Comparison of ENCODE assay signal across 11 cellular contexts in the genomic region with DNA sequence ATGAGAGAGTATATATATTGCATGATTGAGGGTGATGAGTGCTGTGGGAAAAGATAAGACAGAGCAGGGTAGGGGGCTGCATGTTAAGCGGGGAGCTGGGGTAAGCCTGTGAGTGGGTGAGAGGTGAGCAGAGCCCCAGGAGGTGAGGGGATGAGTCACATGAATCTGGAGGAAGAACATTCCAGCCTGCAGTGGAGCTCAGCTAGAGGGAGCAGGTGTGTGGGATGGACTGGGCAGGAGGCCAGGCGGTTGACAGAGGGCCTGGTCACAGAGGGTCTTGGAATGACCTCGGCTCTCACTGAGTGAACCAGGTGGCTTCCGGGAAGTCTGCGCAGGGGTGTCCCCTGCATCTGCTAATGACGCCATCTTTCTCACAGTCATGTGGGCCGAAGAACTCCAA. TPM values are rescaled to one million over a fixed set of nuclear protein-coding genes. Genes with fewer than 3 reads are reported as not detected.
DNase-seq lines count a peak whose midpoint lies in the region; ATAC-seq and TF ChIP-seq lines count a peak whose summit lies in the region.
"Had no signal": no experiment of that assay in that cellular context is flagged by ENCODE, and none has a peak within 500 bp of the region (broad histone marks: within the 10 kb centered on the region; RNA-seq: fewer than 3 reads in every experiment).

No MANE protein-coding gene starts in this region.

- H3K9me2 ChIP-seq in PC-9 (ENCODE audit: insufficient read depth), result no peaks in the 10 kb centered on the region

- CTCF ChIA-PET in PC-9 (lab: Charles Lee), result no interaction called here

- H3K36me3 ChIP-seq in PC-9 (ENCODE audit: low read depth) (peaks cover 27% of the 10 kb centered on the region), esophagus squamous epithelium (peaks cover 19 to 100% (median 21%) of the 10 kb centered on the region in 3 donors)

- intact Hi-C loops in PC-9 (cut with micrococcal nuclease; ENCODE audit: unreplicated experiment), result loop anchor here (5.0 kb wide), 2 partner anchors 51 to 86 kb away; no protein-coding TSS in a partner anchor
- intact Hi-C loops in esophagus squamous epithelium (cut with DNase I), result no loop called here

- peak; percentile 13 for DNase-seq in Caki2 (ENCODE audit: low read depth)
- peak; percentile 85 to 88 for DNase-seq in PC-9
- no peak for DNase-seq in esophagus squamous epithelium (lab: John Stamatoyannopoulos, UW)
- no peak for DNase-seq in omental fat pad (ENCODE audit: low spot score)
- DNase-seq in hypothalamus (lab: John Stamatoyannopoulos, UW), result no peak
- DNase-seq in effector CD4-positive, alpha-beta T cell, result no peak
- DNase-seq: activated CD8-positive, alpha-beta memory T cell treated with anti-CD3 and anti-CD28 coated beads for 24 hours had no signal

- in situ Hi-C loops in Caki2 (cut with HindIII; ENCODE audit: low pct_unique_long_range_greater_than_20kb, low sequenced_read_pairs), result no loop called here

- peaks cover 21% of the 10 kb centered on the region for H3F3A ChIP-seq in PC-9 (ENCODE audit: insufficient read depth, low read depth)

- peak overlapping the region; percentile 91 for H3K27ac ChIP-seq in PC-9
- H3K27ac ChIP-seq in esophagus squamous epithelium, result peak overlapping the region in 3 of 4 donors; percentile 16 to 56 (median 21)
- H3K27ac ChIP-seq: KMS-11 had no signal

- peak overlapping the region; percentile 67 for H3K4me2 ChIP-seq in PC-9
- H3K4me2 ChIP-seq: KMS-11 had no signal

- no peaks in the 10 kb centered on the region for H3K79me2 ChIP-seq in PC-9 (ENCODE audit: low read depth)

- H3K4me1 ChIP-seq in PC-9 (replicated peaks; ENCODE audit: insufficient read depth) (peaks cover 32% of the 10 kb centered on the region), esophagus squamous epithelium (peaks cover 5 to 33% (median 6%) of the 10 kb centered on the region in 3 donors)

- TF ChIP-seq POLR2A in esophagus squamous epithelium (IDR thresholded peaks at IDR 0.05), result no peak

- POLR2A ChIA-PET in PC-9 (lab: Charles Lee; ENCODE audit: unreplicated experiment), result interaction anchor here (0.6 to 1.2 kb wide), 2 partner anchors 16 to 183 kb away, joined by 4 to 11 read pairs; no protein-coding TSS in a partner anchor

- 85% methylated on average over 7 of the region's 7 CpGs for WGBS in esophagus squamous epithelium, 2 donors

- H4K20me1 ChIP-seq in PC-9 (ENCODE audit: insufficient read depth), result no peaks in the 10 kb centered on the region

- H3K4me3 ChIP-seq in PC-9 (0 out of 2 replicates have a peak overlapping the region, but pooled peaks have one; percentile 9), esophagus squamous epithelium (no peak overlapping the region)
- H3K4me3 ChIP-seq: GM12878 had no signal

- no peak overlapping the region for H2AFZ ChIP-seq in PC-9

- no TSS peak for BruUV-seq in PC-9 (replicated peaks; lab: Mats Ljungman, UMichigan)

- H3K9me3 ChIP-seq in PC-9 (ENCODE audit: insufficient read depth, low read depth), result no peaks in the 10 kb centered on the region
- H3K9me3 ChIP-seq in esophagus squamous epithelium, result no peaks in the 10 kb centered on the region

- H3K27me3 ChIP-seq in PC-9 (ENCODE audit: insufficient read depth, low read depth), result no peaks in the 10 kb centered on the region
- H3K27me3 ChIP-seq in esophagus squamous epithelium, result no peaks in the 10 kb centered on the region

- TF ChIP-seq CTCF in PC-9 (conservative IDR thresholded peaks at IDR 0.05) (no peak), esophagus squamous epithelium (IDR thresholded peaks at IDR 0.05) (no peak), omental fat pad (IDR thresholded peaks at IDR 0.05) (no peak)

- ATAC-seq in omental fat pad (ENCODE audit: low FRiP score) (peak; percentile 67), HG03442 (IDR thresholded peaks at IDR 0.05; ENCODE audit: unreplicated experiment) (no peak), GM19452 (IDR thresholded peaks at IDR 0.05; ENCODE audit: unreplicated experiment) (no peak)

RNA-seq across cellular contexts. Expression of a gene that starts 44.4 kb away (rescaled TPM):
- total RNA-seq in Caki2 (2014; rRNA removed; shearing (Covaris generic); ENCODE audit: low replicate concordance), result 4.5 and 8.0 TPM in 2 replicates
- total RNA-seq in PC-9 (2021) (27.2 and 36.7 TPM in 2 replicates), esophagus squamous epithelium (10 to 100 TPM; 14.1 to 31.9 (median 21.0) TPM), omental fat pad (10 to 100 TPM; 28.7 to 77.2 (median 47.0) TPM)

RNA-seq across cellular contexts. Expression of a gene that starts 47.5 kb away (rescaled TPM):
- 5.7 and 6.7 TPM in 2 replicates for total RNA-seq in Caki2 (2014; rRNA removed; shearing (Covaris generic); ENCODE audit: low replicate concordance)
- total RNA-seq in PC-9 (2021) (61.8 and 66.9 TPM in 2 replicates), esophagus squamous epithelium (10 to 100 TPM; 67.6 to 92.9 (median 72.8) TPM), omental fat pad (10 to 100 TPM; 33.6 to 93.3 (median 43.2) TPM)

RNA-seq across cellular contexts. Expression of a gene that starts 51.7 kb away (rescaled TPM):
- total RNA-seq in Caki2 (2014; rRNA removed; shearing (Covaris generic); ENCODE audit: low replicate concordance), result 2.0 and 5.2 TPM in 2 replicates
- total RNA-seq in PC-9 (2021) (17.6 and 19.2 TPM in 2 replicates), esophagus squamous epithelium (10 to 100 TPM; 15.7 to 31.7 (median 20.0) TPM), omental fat pad (10 to 100 TPM in 3 of 4 donors, 1 to 10 TPM in 1; 7.0 to 30.1 (median 12.1) TPM)

Comparison
In these comparisons a context has a peak if more than half of its experiments do, and no peak if none do; other contexts are left out.
1. DNase-seq: peak in Caki2 (single experiment) and PC-9 (2 of 2); none in esophagus squamous epithelium (single experiment), omental fat pad (single experiment), hypothalamus (0 of 51) and effector CD4-positive, alpha-beta T cell (single experiment).